ENCODE assay signal across 8 cellular contexts in genomic region chr2:8234757-8235374, GRCh38.
A peak's percentile ranks its signal among the peaks of the same experiment; 100 is the strongest.
DNase-seq lines count a peak whose midpoint lies in the region; ATAC-seq and TF ChIP-seq lines count a peak whose summit lies in the region.

No MANE protein-coding gene starts in this region.

- H3K9me3 Mint-ChIP-seq in neural crest cell, result peaks cover 3% of the 10 kb centered on the region
- H3K9me3 Mint-ChIP-seq in chondrocyte (ENCODE audit: low read depth), result no peaks in the 10 kb centered on the region

- H3K27ac Mint-ChIP-seq in neural crest cell (ENCODE audit: unreplicated experiment) (peak overlapping the region; percentile 84), chondrocyte (ENCODE audit: unreplicated experiment) (no peak overlapping the region)

- H3K27me3 Mint-ChIP-seq in neural crest cell (ENCODE audit: low read depth) (no peaks in the 10 kb centered on the region), chondrocyte (ENCODE audit: low read depth) (peaks cover 5% of the 10 kb centered on the region)

- DNase-seq in NCI-H1417 treated with DMSO at 0.1 percent for 48 hours (lab: John Stamatoyannopoulos, UW) (peak; percentile 72), neural crest cell (ENCODE audit: low read depth, low spot score) (no peak), foreskin melanocyte (no peak), Ammon's horn (ENCODE audit: low spot score) (no peak), chondrocyte (ENCODE audit: low spot score) (no peak), DMS 273 (lab: John Stamatoyannopoulos, UW; ENCODE audit: unreplicated experiment) (no peak)

- H3K4me1 Mint-ChIP-seq in neural crest cell, result peaks cover 47% of the 10 kb centered on the region
- H3K4me1 Mint-ChIP-seq in chondrocyte (ENCODE audit: low read depth), result peaks cover 3% of the 10 kb centered on the region

- H3K4me3 Mint-ChIP-seq in neural crest cell (no peak overlapping the region), chondrocyte (ENCODE audit: unreplicated experiment) (no peak overlapping the region)

- no peak for TF ChIP-seq CTCF in neural crest cell (conservative IDR thresholded peaks at IDR 0.05)
- no peak for TF ChIP-seq CTCF in chondrocyte (IDR thresholded peaks at IDR 0.05)

- no peaks in the 10 kb centered on the region for H3K36me3 Mint-ChIP-seq in neural crest cell (ENCODE audit: low read depth)
- no peaks in the 10 kb centered on the region for H3K36me3 Mint-ChIP-seq in chondrocyte (ENCODE audit: low read depth)

- peak; percentile 97 for ATAC-seq in GM18873 (IDR thresholded peaks at IDR 0.05; ENCODE audit: low FRiP score, unreplicated experiment)
- peak; percentile 89 for ATAC-seq in HG02623 (IDR thresholded peaks at IDR 0.05; ENCODE audit: unreplicated experiment)
